22 cellular contexts compared by ENCODE assay signal in genomic region chr17:49551221-49552069, GRCh38. TPM values are rescaled to one million over a fixed set of nuclear protein-coding genes. Genes with fewer than 3 reads are reported as not detected.
A peak's percentile ranks its signal among the peaks of the same experiment; 100 is the strongest.
DNase-seq lines count a peak whose midpoint lies in the region; ATAC-seq and TF ChIP-seq lines count a peak whose summit lies in the region.
"Had no signal": no experiment of that assay in that cellular context is flagged by ENCODE, and none has a peak within 500 bp of the region (broad histone marks: within the 10 kb centered on the region; RNA-seq: fewer than 3 reads in every experiment).

No MANE protein-coding gene starts in this region.

- no peak for TF ChIP-seq POLR2A in prostate gland (IDR thresholded peaks at IDR 0.05)

- H3K36me3 ChIP-seq in mammary epithelial cell (ENCODE audit: insufficient read depth, low read length) (no peaks in the 10 kb centered on the region), SJCRH30 (no peaks in the 10 kb centered on the region), upper lobe of right lung (no peaks in the 10 kb centered on the region), prostate gland (no peaks in the 10 kb centered on the region)
- no peaks in the 10 kb centered on the region for H3K36me3 ChIP-seq in CD8-positive, alpha-beta T cell (ENCODE audit: insufficient read depth, low read length)
- H3K36me3 ChIP-seq: BLaER1 had no signal

- H3K4me3 Mint-ChIP-seq in MCF 10A (ENCODE audit: unreplicated experiment) = no peak overlapping the region
- no peak overlapping the region for H3K4me3 Mint-ChIP-seq in nephron
- no peak overlapping the region for H3K4me3 Mint-ChIP-seq in CD8-positive, alpha-beta T cell
- H3K4me3 Mint-ChIP-seq: CD8-positive, alpha-beta memory T cell had no signal

- H3K4me1 ChIP-seq in mammary epithelial cell (ENCODE audit: insufficient read depth, low read length) (peaks cover 30% of the 10 kb centered on the region), SJCRH30 (peaks cover 76% of the 10 kb centered on the region), upper lobe of right lung (peaks cover 5% of the 10 kb centered on the region), prostate gland (replicated peaks) (peaks cover 6% of the 10 kb centered on the region)
- H3K4me1 ChIP-seq in CD8-positive, alpha-beta T cell (ENCODE audit: insufficient read depth, low read length) = peaks cover 3% of the 10 kb centered on the region

- H3K4me3 ChIP-seq in mammary epithelial cell (replicated peaks in 1 of 3; ENCODE audit: insufficient read depth in 1 of 3, low read depth in 2 of 3, low read length in 3 of 3) (no peak overlapping the region), SJCRH30 (no peak overlapping the region), upper lobe of right lung (no peak overlapping the region), prostate gland (no peak overlapping the region)
- H3K4me3 ChIP-seq in CD8-positive, alpha-beta T cell (ENCODE audit: low read depth, low read length) = no peak overlapping the region
- H3K4me3 ChIP-seq: BLaER1, K562 had no signal

- H3K9me3 Mint-ChIP-seq in MCF 10A (ENCODE audit: unreplicated experiment) = no peaks in the 10 kb centered on the region
- H3K9me3 Mint-ChIP-seq in nephron = no peaks in the 10 kb centered on the region
- no peaks in the 10 kb centered on the region for H3K9me3 Mint-ChIP-seq in CD8-positive, alpha-beta T cell
- H3K9me3 Mint-ChIP-seq: CD8-positive, alpha-beta memory T cell had no signal

- H3K27ac Mint-ChIP-seq in MCF 10A (ENCODE audit: low read depth, unreplicated experiment) (peak overlapping the region; percentile 61), nephron (peak overlapping the region; percentile 49 to 81 (median 60))
- no peak overlapping the region for H3K27ac Mint-ChIP-seq in CD8-positive, alpha-beta T cell

- H3K27ac ChIP-seq in mammary epithelial cell (ENCODE audit: insufficient read depth, low read depth, low read length) = no peak overlapping the region
- peak overlapping the region; percentile 99 for H3K27ac ChIP-seq in SJCRH30
- no peak overlapping the region for H3K27ac ChIP-seq in upper lobe of right lung
- H3K27ac ChIP-seq in prostate gland = no peak overlapping the region
- no peak overlapping the region for H3K27ac ChIP-seq in CD8-positive, alpha-beta T cell (ENCODE audit: low read depth, low read length)
- H3K27ac ChIP-seq: BLaER1 had no signal

- 96% methylated on average over 10 of the region's 12 CpGs for WGBS in mammary epithelial cell (ENCODE audit: low coverage, missing lambda C conversion rate)
- WGBS in prostate gland = 88% methylated on average over 12 of the region's 12 CpGs

- TF ChIP-seq CTCF in MCF 10A (IDR thresholded peaks at IDR 0.05; ENCODE audit: unreplicated experiment) (no peak), mammary epithelial cell (conservative IDR thresholded peaks at IDR 0.05 in 1 of 2, IDR thresholded peaks at IDR 0.05 in 1 of 2; ENCODE audit: extremely low read depth in 1 of 2, insufficient read depth in 1 of 2, low read depth in 1 of 2, low read length in 2 of 2) (no peak), nephron (IDR thresholded peaks at IDR 0.05; ENCODE audit: unreplicated experiment in 3 of 3) (no peak), upper lobe of right lung (IDR thresholded peaks at IDR 0.05) (no peak), prostate gland (IDR thresholded peaks at IDR 0.05) (no peak)
- no peak for TF ChIP-seq CTCF in CD8-positive, alpha-beta T cell (IDR thresholded peaks at IDR 0.05)

- H3K4me2 ChIP-seq in mammary epithelial cell (ENCODE audit: insufficient read depth, low read depth, low read length) = no peak overlapping the region

- no peak for ATAC-seq in upper lobe of right lung
- no peak for ATAC-seq in HG02763 (IDR thresholded peaks at IDR 0.05; ENCODE audit: unreplicated experiment)
- ATAC-seq in CD8-positive, alpha-beta T cell = no peak
- ATAC-seq: HCT116, K562 had no signal

- H3K27me3 ChIP-seq in mammary epithelial cell (ENCODE audit: insufficient read depth, low read length) (no peaks in the 10 kb centered on the region), SJCRH30 (no peaks in the 10 kb centered on the region), upper lobe of right lung (peaks cover 4% of the 10 kb centered on the region), prostate gland (replicated peaks; ENCODE audit: insufficient read depth) (no peaks in the 10 kb centered on the region)
- no peaks in the 10 kb centered on the region for H3K27me3 ChIP-seq in CD8-positive, alpha-beta T cell (ENCODE audit: insufficient read depth, low read length)
- H3K27me3 ChIP-seq: BLaER1 had no signal

- intact Hi-C loops in MCF 10A (cut with micrococcal nuclease) (no loop called here), mammary epithelial cell (cut with micrococcal nuclease) (loop anchor here (1.0 to 2.0 kb wide), 3 partner anchors 43 to 237 kb away; no protein-coding TSS in a partner anchor), upper lobe of right lung (cut with DNase I) (loop anchor here (10.0 kb wide), 2 partner anchors 117 to 223 kb away; no protein-coding TSS in a partner anchor), prostate gland (cut with DNase I) (loop anchor here (10.0 kb wide), 2 partner anchors 147 to 237 kb away; no protein-coding TSS in a partner anchor)
- intact Hi-C loops in CD8-positive, alpha-beta T cell (cut with DNase I, micrococcal nuclease) = no loop called here

- H3K4me1 Mint-ChIP-seq in MCF 10A (ENCODE audit: insufficient read depth, unreplicated experiment) = peaks cover 29% of the 10 kb centered on the region
- peaks cover 80% of the 10 kb centered on the region for H3K4me1 Mint-ChIP-seq in nephron
- peaks cover 2% of the 10 kb centered on the region for H3K4me1 Mint-ChIP-seq in CD8-positive, alpha-beta T cell (ENCODE audit: low read depth)

- DNase-seq in MCF 10A (ENCODE audit: unreplicated experiment) = no peak
- DNase-seq in mammary epithelial cell = no peak
- no peak for DNase-seq in SJCRH30
- DNase-seq in upper lobe of right lung = no peak
- DNase-seq in prostate gland (ENCODE audit: low spot score) = no peak
- no peak for DNase-seq in CD8-positive, alpha-beta T cell
- DNase-seq: 8988T; CD8-positive, alpha-beta memory T cell; MV-4-11; NCI-H1417; NCI-H2029; NCI-H2171 treated with DMSO at 0.1 percent for 48 hours; NCI-H446 treated with DMSO at 0.1 percent for 48 hours; NCI-H748 treated with DMSO at 0.1 percent for 48 hours; OCI-M1; SW 1271 had no signal

- CTCF ChIA-PET in MCF 10A (lab: Yijun Ruan, JAX) = interaction anchor here (0.6 to 9.8 kb wide), 8 partner anchors 16 to 236 kb away, joined by 3 to 165 read pairs (median 4); partner anchors contain the start of gene NGFR
- CTCF ChIA-PET in mammary epithelial cell (lab: Charles Lee; ENCODE audit: low non-redundant PET) = no interaction called here
- CTCF ChIA-PET in CD8-positive, alpha-beta T cell (lab: Charles Lee) = interaction anchor here (1.2 to 8.1 kb wide), 4 partner anchors 117 to 447 kb away, joined by 3 to 131 read pairs (median 5); partner anchors contain the start of gene PHB1

- no TSS peak for BruUV-seq in MCF 10A (replicated peaks; lab: Mats Ljungman, UMichigan)
- BruUV-seq in mammary epithelial cell (replicated peaks; lab: Mats Ljungman, UMichigan) = no TSS peak

- H3K9me3 ChIP-seq in mammary epithelial cell (replicated peaks; ENCODE audit: insufficient read depth, low read length) (no peaks in the 10 kb centered on the region), SJCRH30 (replicated peaks) (no peaks in the 10 kb centered on the region), upper lobe of right lung (no peaks in the 10 kb centered on the region), prostate gland (no peaks in the 10 kb centered on the region)
- no peaks in the 10 kb centered on the region for H3K9me3 ChIP-seq in CD8-positive, alpha-beta T cell (ENCODE audit: low read length)
- H3K9me3 ChIP-seq: BLaER1 had no signal

- H3K36me3 Mint-ChIP-seq in MCF 10A (ENCODE audit: insufficient read depth, unreplicated experiment) (no peaks in the 10 kb centered on the region), nephron (ENCODE audit: low read depth) (no peaks in the 10 kb centered on the region)
- H3K36me3 Mint-ChIP-seq in CD8-positive, alpha-beta T cell = no peaks in the 10 kb centered on the region
- H3K36me3 Mint-ChIP-seq: CD8-positive, alpha-beta memory T cell had no signal

- no peaks in the 10 kb centered on the region for H4K20me1 ChIP-seq in mammary epithelial cell (ENCODE audit: insufficient read depth, low read length)
- H4K20me1 ChIP-seq: BLaER1 had no signal

- dilution Hi-C loops in mammary epithelial cell (cut with HindIII; ENCODE audit: low sequenced_read_pairs) = no loop called here

- in situ Hi-C loops in mammary epithelial cell (cut with MboI; ENCODE audit: low sequenced_read_pairs in 2 of 2) = loop anchor here (5.0 to 25.0 kb wide), 3 partner anchors 54 to 239 kb away; partner anchors contain the start of gene NGFR (in 1 of the 2)

- H3K9ac ChIP-seq in mammary epithelial cell (ENCODE audit: insufficient read depth, low read length) = no peak overlapping the region
- H3K9ac ChIP-seq: BLaER1 had no signal

- H2AFZ ChIP-seq in mammary epithelial cell (ENCODE audit: low read depth, low read length) = no peak overlapping the region

- H3K27me3 Mint-ChIP-seq in MCF 10A (ENCODE audit: insufficient read depth, unreplicated experiment) (no peaks in the 10 kb centered on the region), nephron (ENCODE audit: low read depth) (peaks cover 8% of the 10 kb centered on the region)
- no peaks in the 10 kb centered on the region for H3K27me3 Mint-ChIP-seq in CD8-positive, alpha-beta T cell (ENCODE audit: low read depth)

- POLR2A ChIA-PET in MCF 10A (lab: Yijun Ruan, JAX) = interaction anchor here (0.8 kb wide), 1 partner anchor 116 kb away, joined by 4 read pairs; no protein-coding TSS in a partner anchor
- POLR2A ChIA-PET in CD8-positive, alpha-beta T cell (lab: Charles Lee) = interaction anchor here (0.7 kb wide), 1 partner anchor 13 kb away, joined by 3 read pairs; no protein-coding TSS in a partner anchor

- H3K79me2 ChIP-seq in mammary epithelial cell (ENCODE audit: insufficient read depth, low read length) = no peaks in the 10 kb centered on the region

RNA-seq across cellular contexts. Expression of gene NXPH3, which starts 24.2 kb away (rescaled TPM):
- total RNA-seq in MCF 10A (2022) (not detected in 2 replicates), mammary epithelial cell (under 1 TPM; 0.33 to 0.35 TPM), upper lobe of right lung (6.3 TPM), prostate gland (10 to 100 TPM in 1 of 2 donors, 1 to 10 TPM in 1; 4.7 to 15.5 TPM)
- polyA plus RNA-seq in mammary epithelial cell = 0.23 TPM
- not detected for polyA minus RNA-seq in mammary epithelial cell
- total RNA-seq in SJCRH30 (2014; rRNA removed; shearing (Covaris generic)) = 1.0 and 1.2 TPM in 2 replicates
- total RNA-seq in CD8-positive, alpha-beta T cell = not detected
- total RNA-seq: RPMI7951 had no signal
- polyA plus RNA-seq: CD8-positive, alpha-beta memory T cell had no signal

RNA-seq across cellular contexts. Expression of gene NGFR, which starts 56.4 kb away (rescaled TPM):
- total RNA-seq in MCF 10A (2022) (0.22 and 0.26 TPM in 2 replicates), mammary epithelial cell (10 to 100 TPM; 16.3 to 25.5 TPM), upper lobe of right lung (0.78 TPM), prostate gland (10 to 100 TPM; 30.1 to 34.4 TPM)
- 33.5 TPM for polyA plus RNA-seq in mammary epithelial cell
- 17.4 TPM for polyA minus RNA-seq in mammary epithelial cell
- 104 and 105 TPM in 2 replicates for total RNA-seq in SJCRH30 (2014; rRNA removed; shearing (Covaris generic))
- under 1 TPM; 0.25 to 0.73 TPM for total RNA-seq in CD8-positive, alpha-beta T cell

Comparison
In these comparisons a context has a peak if more than half of its experiments do, and no peak if none do; other contexts are left out.
1. intact Hi-C loops: an anchor here in mammary epithelial cell (1.0 to 2.0 kb wide), upper lobe of right lung (10.0 kb wide) and prostate gland (10.0 kb wide); none called in MCF 10A and CD8-positive, alpha-beta T cell.